In the genomic region with DNA sequence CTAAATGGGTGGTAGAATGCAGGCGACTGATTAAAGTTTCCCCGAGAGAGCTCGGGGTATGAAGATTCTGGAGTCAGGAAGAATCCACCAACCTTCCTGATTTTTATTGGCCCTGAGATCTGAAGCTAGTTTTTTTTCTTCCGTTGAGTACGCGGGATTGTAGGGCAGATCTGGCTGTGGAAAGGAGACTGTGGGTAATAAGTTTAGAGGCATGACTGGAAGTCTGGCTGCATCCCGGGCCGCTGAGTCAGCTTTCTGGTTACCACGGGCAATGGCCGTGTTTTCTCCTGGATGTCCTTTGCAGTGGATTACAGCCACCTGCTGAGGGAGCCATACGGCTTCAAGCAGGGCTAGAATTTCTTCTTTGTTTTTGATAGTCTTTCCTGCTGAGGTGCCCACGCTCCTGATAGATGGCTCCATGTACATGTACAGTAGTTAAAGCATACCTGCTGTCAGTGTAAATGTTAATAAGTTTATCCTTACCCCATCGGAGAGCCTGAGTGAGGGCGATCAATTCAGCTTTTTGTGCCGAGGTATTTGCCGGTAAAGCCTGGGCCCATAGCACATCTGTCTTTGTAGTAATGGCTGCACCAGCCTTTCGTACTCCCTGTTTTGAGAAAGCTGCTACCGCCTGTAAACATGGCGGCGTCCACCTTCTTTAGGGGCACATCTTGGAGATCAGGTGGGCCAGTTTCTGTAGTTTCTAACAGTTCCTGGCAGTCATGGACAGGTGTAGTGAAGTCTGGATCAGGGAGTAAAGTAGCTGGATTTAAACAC, we compare ENCODE assay signal across 1 cellular context.
TF ChIP-seq lines count a peak whose summit lies in the region.

No MANE protein-coding gene starts in this region.

TF ChIP-seq in HEK293, 187 proteins besides CTCF, POLR2A, EP300 and RAD21 (continued from another document):
- no peak for TF ChIP-seq PRDM2 (tag by site-specific recombination; IDR thresholded peaks at IDR 0.05; ENCODE audit: borderline replicate concordance)
- TF ChIP-seq ZNF518A (tag by site-specific recombination; conservative IDR thresholded peaks at IDR 0.05; ENCODE audit: low read depth), result no peak
- peak; percentile 22; the same call in 1 of the 2 replicates for TF ChIP-seq SP7 (tag by site-specific recombination; IDR thresholded peaks at IDR 0.05)
- 0 out of 2 replicates have a peak, but pooled peaks have one; percentile 17 for TF ChIP-seq ZNF335 (tag by site-specific recombination; conservative IDR thresholded peaks at IDR 0.05)
- 0 out of 2 replicates have a peak, but pooled peaks have one; percentile 19 for TF ChIP-seq ZNF692 (tag by site-specific recombination; IDR thresholded peaks at IDR 0.05)
- no peak for TF ChIP-seq ZNF140 (tag by site-specific recombination; IDR thresholded peaks at IDR 0.05)
- peak; percentile 90 for TF ChIP-seq ZSCAN30 (tag by site-specific recombination; IDR thresholded peaks at IDR 0.05)
- TF ChIP-seq ZBTB17 (tag by site-specific recombination; IDR thresholded peaks at IDR 0.05), result peak; percentile 49
- TF ChIP-seq ZNF660 (tag by site-specific recombination; IDR thresholded peaks at IDR 0.05), result peak; percentile 74
- peak; percentile 59 for TF ChIP-seq OSR2 (tag by site-specific recombination; IDR thresholded peaks at IDR 0.05)
- TF ChIP-seq ZNF350 (tag by site-specific recombination; IDR thresholded peaks at IDR 0.05), result no peak
- TF ChIP-seq ZNF501 (tag by site-specific recombination; IDR thresholded peaks at IDR 0.05), result peak; percentile 36; the same call in 1 of the 2 replicates
- peak; percentile 62 for TF ChIP-seq ZNF654 (tag by site-specific recombination; IDR thresholded peaks at IDR 0.05; ENCODE audit: low read depth)
- peak; percentile 50; the same call in 1 of the 2 replicates for TF ChIP-seq IKZF3 (tag by site-specific recombination; IDR thresholded peaks at IDR 0.05)
- no peak for TF ChIP-seq ZBTB44 (tag by site-specific recombination; IDR thresholded peaks at IDR 0.05)
